8 cellular contexts compared by ENCODE assay signal in the genomic region with DNA sequence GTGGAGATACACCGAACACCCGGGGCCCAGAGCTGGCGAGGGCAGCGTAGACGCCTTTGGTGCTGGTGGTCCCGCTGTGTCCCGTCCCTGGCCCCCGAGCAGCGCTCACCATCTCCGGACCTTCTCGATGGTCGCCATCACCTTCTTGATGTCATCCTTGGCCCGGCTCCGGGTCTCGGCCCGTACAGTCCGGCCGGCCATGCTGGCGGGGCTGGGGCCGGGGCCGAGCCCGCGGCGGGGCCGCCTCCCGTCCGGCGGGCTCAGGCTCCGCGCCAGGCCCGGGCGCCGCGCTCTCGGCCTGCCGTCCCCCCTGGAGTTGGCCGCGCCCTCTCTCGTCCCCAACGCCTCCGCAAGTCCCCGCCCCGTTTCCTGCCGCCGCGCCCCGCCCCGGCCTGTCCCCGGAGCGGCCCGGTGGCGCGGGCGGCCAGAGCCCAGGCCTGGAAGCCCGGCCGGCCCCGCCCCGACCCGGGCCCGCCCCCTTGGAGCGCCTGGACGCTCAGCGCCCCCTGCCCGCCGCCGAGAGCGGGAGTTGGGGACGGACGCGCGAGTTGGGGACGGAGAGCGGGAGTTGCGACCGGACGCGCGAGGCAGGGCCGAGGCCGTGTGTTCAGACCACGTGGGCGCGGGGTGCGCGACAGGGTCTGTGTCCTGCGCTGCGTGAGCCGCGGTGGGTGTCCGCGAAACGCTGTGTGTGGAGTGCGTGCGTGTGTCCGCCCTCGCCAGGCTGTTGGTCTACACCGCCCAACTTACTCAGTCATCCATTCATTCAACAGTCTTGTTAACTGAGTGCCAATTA. TPM values are rescaled to one million over a fixed set of nuclear protein-coding genes. Genes with fewer than 3 reads are reported as not detected.
A peak's percentile ranks its signal among the peaks of the same experiment; 100 is the strongest.
DNase-seq lines count a peak whose midpoint lies in the region; ATAC-seq and TF ChIP-seq lines count a peak whose summit lies in the region.

A gene (minus strand): TSS at position 334 of the 796 bp plus-strand sequence. CDS start 133 bp downstream, at position 201.

- peak within 1 kb of the TSS; percentile 97 for H3K4me2 ChIP-seq in DND-41 (ENCODE audit: insufficient read depth, low read length)

- H3K27ac ChIP-seq in DND-41 (ENCODE audit: low read length), result peak within 1 kb of the TSS; percentile 84
- peak within 1 kb of the TSS; percentile 99 for H3K27ac ChIP-seq in stomach smooth muscle (ENCODE audit: low read length)

- H2AFZ ChIP-seq in DND-41 (ENCODE audit: low read depth, low read length), result peak within 1 kb of the TSS; percentile 80

- H3K36me3 ChIP-seq in DND-41 (ENCODE audit: insufficient read depth, low read length) (peaks cover 9% of the 10 kb centered on the region), stomach smooth muscle (ENCODE audit: control insufficient read depth in 2 of 2, insufficient read depth in 2 of 2, low read length in 2 of 2) (peaks cover 4 to 10% of the 10 kb centered on the region in 2 donors)

- H3K4me1 ChIP-seq in DND-41 (ENCODE audit: insufficient read depth, low read length), result peaks cover 19% of the 10 kb centered on the region
- peaks cover 45% of the 10 kb centered on the region for H3K4me1 ChIP-seq in stomach smooth muscle (ENCODE audit: control insufficient read depth, insufficient read depth, low read length)

- H3K9ac ChIP-seq in DND-41 (ENCODE audit: low read depth, low read length) (peak within 1 kb of the TSS; percentile 82), stomach smooth muscle (ENCODE audit: low read length in 2 of 2) (peak within 1 kb of the TSS; percentile 82 to 98)

- peak within 1 kb of the TSS; percentile 92 for H3K4me3 Mint-ChIP-seq in neural crest cell

- H3K4me3 ChIP-seq in DND-41 (ENCODE audit: low read depth in 1 of 2, low read length in 2 of 2) (peak within 1 kb of the TSS; percentile 38 to 88; a peak in 3 of 4 replicates), fibroblast of villous mesenchyme (ENCODE audit: low read depth, low read length) (peak within 1 kb of the TSS; percentile 84), stomach smooth muscle (ENCODE audit: low read length in 2 of 2) (peak within 1 kb of the TSS; percentile 63 to 94)
- peak within 1 kb of the TSS; percentile 82 for H3K4me3 ChIP-seq in Jurkat, Clone E6-1 (ENCODE audit: low read length)

- H3K27me3 Mint-ChIP-seq in neural crest cell (ENCODE audit: low read depth), result peaks cover 2% of the 10 kb centered on the region

- DNase-seq in DND-41 (peak; percentile 79), fibroblast of villous mesenchyme (ENCODE audit: low read depth) (peak; percentile 92), neural crest cell (ENCODE audit: low read depth, low spot score) (peak; percentile 85)
- DNase-seq in Jurkat, Clone E6-1 (ENCODE audit: low read depth, low spot score), result no peak
- peak; percentile 94 for DNase-seq in activated effector memory CD4-positive, alpha-beta T cell treated with anti-CD3 and anti-CD28 coated beads, Interleukin-2, amount 50 U/mL, for 16 hours

- ATAC-seq in DND-41 (ENCODE audit: insufficient read depth, low read depth) (peak; percentile 89), GM21576 (IDR thresholded peaks at IDR 0.05; ENCODE audit: unreplicated experiment) (peak; percentile 67)

- peaks cover 5% of the 10 kb centered on the region for H3K36me3 Mint-ChIP-seq in neural crest cell (ENCODE audit: low read depth)

- H3K79me2 ChIP-seq in DND-41 (ENCODE audit: insufficient read depth, low read length), result peaks cover 4% of the 10 kb centered on the region

- TF ChIP-seq CTCF in DND-41 (IDR thresholded peaks at IDR 0.05; ENCODE audit: borderline replicate concordance, extremely low read depth, low read length, poor library complexity, severe bottlenecking) (peak; percentile 32), fibroblast of villous mesenchyme (IDR thresholded peaks at IDR 0.05; ENCODE audit: insufficient read depth, low read depth, low read length) (peak; percentile 40), neural crest cell (conservative IDR thresholded peaks at IDR 0.05) (peak; percentile 55)

- TF ChIP-seq POLR2A in Raji (IDR thresholded peaks at IDR 0.05; ENCODE audit: insufficient read depth, low read depth, low read length), result peak; percentile 76

- H3K27me3 ChIP-seq in DND-41 (ENCODE audit: insufficient read depth, low read length, poor library complexity) (no peaks in the 10 kb centered on the region), stomach smooth muscle (ENCODE audit: control insufficient read depth in 1 of 2, insufficient read depth in 2 of 2, low read length in 2 of 2) (no peaks in the 10 kb centered on the region)

- H3K9me3 ChIP-seq in DND-41 (ENCODE audit: insufficient read depth, low read length, severe bottlenecking), result no peaks in the 10 kb centered on the region
- H3K9me3 ChIP-seq in stomach smooth muscle (ENCODE audit: control insufficient read depth in 2 of 2, low read length in 2 of 2), result no peaks in the 10 kb centered on the region

- H3K9me3 Mint-ChIP-seq in neural crest cell, result no peaks in the 10 kb centered on the region

- H3K4me1 Mint-ChIP-seq in neural crest cell, result peaks cover 43% of the 10 kb centered on the region

- peak within 1 kb of the TSS; percentile 62 for H3K27ac Mint-ChIP-seq in neural crest cell (ENCODE audit: unreplicated experiment)

- no peaks in the 10 kb centered on the region for H4K20me1 ChIP-seq in DND-41 (ENCODE audit: insufficient read depth, low read length)

RNA-seq across cellular contexts. Expression of the gene that starts here (rescaled TPM):
- 29.0 TPM for polyA plus RNA-seq in Jurkat, Clone E6-1 (2012; ENCODE audit: insufficient read depth, insufficient read length)
- 35.0 and 51.2 TPM in 2 replicates for total RNA-seq in fibroblast of villous mesenchyme
- total RNA-seq in neural crest cell, result 35.9 and 38.4 TPM in 2 replicates
